Comparison of ENCODE assay signal across 16 cellular contexts in the genomic region with DNA sequence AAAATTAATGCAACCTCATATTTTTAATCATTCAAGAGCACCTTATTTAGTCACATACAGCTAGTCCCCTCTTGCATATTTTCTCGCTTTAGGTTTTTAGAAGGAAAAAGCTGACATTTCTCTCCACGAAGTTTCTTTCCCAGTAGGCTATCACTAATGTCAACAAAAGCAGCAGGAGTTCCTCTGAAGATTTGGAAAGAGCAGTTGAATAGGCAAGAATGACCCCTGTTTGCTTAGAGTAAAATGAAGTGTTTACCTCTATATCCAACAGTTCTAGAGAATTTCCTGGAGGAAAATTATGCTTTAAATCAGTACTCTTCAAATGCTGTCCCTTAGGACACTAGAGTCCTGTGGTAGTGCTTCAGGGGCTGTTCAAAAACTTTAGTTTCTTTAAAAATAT.
"Had no signal": no experiment of that assay in that cellular context is flagged by ENCODE, and none has a peak within 500 bp of the region (broad histone marks: within the 10 kb centered on the region; RNA-seq: fewer than 3 reads in every experiment).

No MANE protein-coding gene starts in this region.

- H3K9me3 ChIP-seq: heart left ventricle, neutrophil, stomach, testis, upper lobe of left lung had no signal

- H3K27ac ChIP-seq: cardiac muscle cell, dorsolateral prefrontal cortex, heart left ventricle, neutrophil, stomach, testis, upper lobe of left lung had no signal

- H3K4me3 ChIP-seq: cardiac muscle cell, dorsolateral prefrontal cortex, heart left ventricle, stomach, testis, upper lobe of left lung had no signal

- H3K4me3 Mint-ChIP-seq: activated naive CD4-positive, alpha-beta T cell treated with anti-CD3 and anti-CD28 coated beads, Interleukin-2, amount 10 ng/mL, durations not matched to agents 7 days and 5 days; activated T-helper 17 cell treated with anti-CD3 and anti-CD28 coated beads, Interleukin-2, amount 50 U/mL, for 72 hours; endodermal cell; naive B cell had no signal

- H3K4me1 ChIP-seq: heart left ventricle, testis, upper lobe of left lung had no signal

- H3K4me1 Mint-ChIP-seq: activated naive CD4-positive, alpha-beta T cell treated with anti-CD3 and anti-CD28 coated beads, Interleukin-2, amount 10 ng/mL, durations not matched to agents 7 days and 5 days; activated T-helper 17 cell treated with anti-CD3 and anti-CD28 coated beads, Interleukin-2, amount 50 U/mL, for 72 hours; naive B cell had no signal

- H3K9me3 Mint-ChIP-seq: activated naive CD4-positive, alpha-beta T cell treated with anti-CD3 and anti-CD28 coated beads, Interleukin-2, amount 10 ng/mL, durations not matched to agents 7 days and 5 days; activated T-helper 17 cell treated with anti-CD3 and anti-CD28 coated beads, Interleukin-2, amount 50 U/mL, for 72 hours; endodermal cell; naive B cell had no signal

- H3K27ac Mint-ChIP-seq: activated naive CD4-positive, alpha-beta T cell treated with anti-CD3 and anti-CD28 coated beads, Interleukin-2, amount 10 ng/mL, durations not matched to agents 7 days and 5 days; activated T-helper 17 cell treated with anti-CD3 and anti-CD28 coated beads, Interleukin-2, amount 50 U/mL, for 72 hours; endodermal cell; naive B cell had no signal

- ATAC-seq: activated CD4-positive, CD25-positive, alpha-beta regulatory T cell treated with anti-CD3 and anti-CD28 coated beads, Interleukin-2, amount 50 U/mL, for 24 hours; activated T-helper 17 cell treated with anti-CD3 and anti-CD28 coated beads, Interleukin-2, amount 50 U/mL, for 72 hours; heart left ventricle; left lobe of liver had no signal

- H3K27me3 ChIP-seq: cardiac muscle cell, dorsolateral prefrontal cortex, neutrophil, stomach, testis, upper lobe of left lung had no signal

- H3K36me3 Mint-ChIP-seq: activated naive CD4-positive, alpha-beta T cell treated with anti-CD3 and anti-CD28 coated beads, Interleukin-2, amount 10 ng/mL, durations not matched to agents 7 days and 5 days; naive B cell had no signal

- H3K36me3 ChIP-seq: cardiac muscle cell, heart left ventricle, neutrophil, stomach, upper lobe of left lung had no signal

- DNase-seq: activated naive CD4-positive, alpha-beta T cell treated with anti-CD3 and anti-CD28 coated beads, Interleukin-2, amount 10 ng/mL, durations not matched to agents 7 days and 5 days; dorsolateral prefrontal cortex; endodermal cell; heart left ventricle; mammary epithelial cell; naive B cell; stimulated activated CD4-positive, alpha-beta T cell treated with anti-CD3 and anti-CD28 coated beads, Interleukin-12 subunit alpha, Interleukin-12 subunit beta, amount 100 ng/mL, for 4 hours; stimulated activated CD4-positive, alpha-beta T cell treated with anti-CD3 and anti-CD28 coated beads, Interleukin-2, amount 100 ng/mL, for 24 hours; stomach; testis; upper lobe of left lung had no signal

- H3K27me3 Mint-ChIP-seq: activated naive CD4-positive, alpha-beta T cell treated with anti-CD3 and anti-CD28 coated beads, Interleukin-2, amount 10 ng/mL, durations not matched to agents 7 days and 5 days; activated T-helper 17 cell treated with anti-CD3 and anti-CD28 coated beads, Interleukin-2, amount 50 U/mL, for 72 hours; naive B cell had no signal
